ENCODE assay signal across 1 cellular context in genomic region chr1:179365342-179366092, GRCh38.
TF ChIP-seq lines count a peak whose summit lies in the region.

Gene AXDND1 (plus strand): TSS chr1:179365971. CDS start chr1:179366510, 539 bp downstream.

TF ChIP-seq in K562, 482 proteins besides CTCF, POLR2A, EP300 and RAD21 (continued from another document and continues in another):
- TF ChIP-seq, protein P1, sequence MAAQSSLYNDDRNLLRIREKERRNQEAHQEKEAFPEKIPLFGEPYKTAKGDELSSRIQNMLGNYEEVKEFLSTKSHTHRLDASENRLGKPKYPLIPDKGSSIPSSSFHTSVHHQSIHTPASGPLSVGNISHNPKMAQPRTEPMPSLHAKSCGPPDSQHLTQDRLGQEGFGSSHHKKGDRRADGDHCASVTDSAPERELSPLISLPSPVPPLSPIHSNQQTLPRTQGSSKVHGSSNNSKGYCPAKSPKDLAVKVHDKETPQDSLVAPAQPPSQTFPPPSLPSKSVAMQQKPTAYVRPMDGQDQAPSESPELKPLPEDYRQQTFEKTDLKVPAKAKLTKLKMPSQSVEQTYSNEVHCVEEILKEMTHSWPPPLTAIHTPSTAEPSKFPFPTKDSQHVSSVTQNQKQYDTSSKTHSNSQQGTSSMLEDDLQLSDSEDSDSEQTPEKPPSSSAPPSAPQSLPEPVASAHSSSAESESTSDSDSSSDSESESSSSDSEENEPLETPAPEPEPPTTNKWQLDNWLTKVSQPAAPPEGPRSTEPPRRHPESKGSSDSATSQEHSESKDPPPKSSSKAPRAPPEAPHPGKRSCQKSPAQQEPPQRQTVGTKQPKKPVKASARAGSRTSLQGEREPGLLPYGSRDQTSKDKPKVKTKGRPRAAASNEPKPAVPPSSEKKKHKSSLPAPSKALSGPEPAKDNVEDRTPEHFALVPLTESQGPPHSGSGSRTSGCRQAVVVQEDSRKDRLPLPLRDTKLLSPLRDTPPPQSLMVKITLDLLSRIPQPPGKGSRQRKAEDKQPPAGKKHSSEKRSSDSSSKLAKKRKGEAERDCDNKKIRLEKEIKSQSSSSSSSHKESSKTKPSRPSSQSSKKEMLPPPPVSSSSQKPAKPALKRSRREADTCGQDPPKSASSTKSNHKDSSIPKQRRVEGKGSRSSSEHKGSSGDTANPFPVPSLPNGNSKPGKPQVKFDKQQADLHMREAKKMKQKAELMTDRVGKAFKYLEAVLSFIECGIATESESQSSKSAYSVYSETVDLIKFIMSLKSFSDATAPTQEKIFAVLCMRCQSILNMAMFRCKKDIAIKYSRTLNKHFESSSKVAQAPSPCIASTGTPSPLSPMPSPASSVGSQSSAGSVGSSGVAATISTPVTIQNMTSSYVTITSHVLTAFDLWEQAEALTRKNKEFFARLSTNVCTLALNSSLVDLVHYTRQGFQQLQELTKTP (IDR thresholded peaks at IDR 0.05; ENCODE audit: low read depth in 1 of 2, partially characterized antibody in 2 of 2) = peak in 1 of 2 experiments; percentile 39
- TF ChIP-seq, protein P2, sequence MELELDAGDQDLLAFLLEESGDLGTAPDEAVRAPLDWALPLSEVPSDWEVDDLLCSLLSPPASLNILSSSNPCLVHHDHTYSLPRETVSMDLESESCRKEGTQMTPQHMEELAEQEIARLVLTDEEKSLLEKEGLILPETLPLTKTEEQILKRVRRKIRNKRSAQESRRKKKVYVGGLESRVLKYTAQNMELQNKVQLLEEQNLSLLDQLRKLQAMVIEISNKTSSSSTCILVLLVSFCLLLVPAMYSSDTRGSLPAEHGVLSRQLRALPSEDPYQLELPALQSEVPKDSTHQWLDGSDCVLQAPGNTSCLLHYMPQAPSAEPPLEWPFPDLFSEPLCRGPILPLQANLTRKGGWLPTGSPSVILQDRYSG (tag; conservative IDR thresholded peaks at IDR 0.05; ENCODE audit: low read depth) = no peak
- no peak for TF ChIP-seq ETV6 (IDR thresholded peaks at IDR 0.05; ENCODE audit: borderline replicate concordance in 1 of 2, low read depth in 2 of 2, low read length in 1 of 2)
- no peak for TF ChIP-seq ETV6 (CRISPR knock-in tag; IDR thresholded peaks at IDR 0.05; ENCODE audit: borderline replicate concordance)
- peak; percentile 67 for TF ChIP-seq POLR2B (IDR thresholded peaks at IDR 0.05; ENCODE audit: low read depth, partially characterized antibody)
- TF ChIP-seq KDM4B (IDR thresholded peaks at IDR 0.05; ENCODE audit: borderline replicate concordance in 2 of 2, low read depth in 1 of 2) = no peak
- TF ChIP-seq SRSF3 (IDR thresholded peaks at IDR 0.05; ENCODE audit: insufficient read depth, low read length) = no peak
- TF ChIP-seq PYGO2 (tag; IDR thresholded peaks at IDR 0.05) = no peak
- TF ChIP-seq ZNF175 (CRISPR knock-in tag; IDR thresholded peaks at IDR 0.05; ENCODE audit: low read depth) = 0 out of 2 replicates have a peak, but pooled peaks have one; percentile 53
- no peak for TF ChIP-seq FOS (IDR thresholded peaks at IDR 0.05; ENCODE audit: extremely low read depth, insufficient read length)
- no peak for TF ChIP-seq CBFA2T2 (conservative IDR thresholded peaks at IDR 0.05)
- TF ChIP-seq, protein P3, sequence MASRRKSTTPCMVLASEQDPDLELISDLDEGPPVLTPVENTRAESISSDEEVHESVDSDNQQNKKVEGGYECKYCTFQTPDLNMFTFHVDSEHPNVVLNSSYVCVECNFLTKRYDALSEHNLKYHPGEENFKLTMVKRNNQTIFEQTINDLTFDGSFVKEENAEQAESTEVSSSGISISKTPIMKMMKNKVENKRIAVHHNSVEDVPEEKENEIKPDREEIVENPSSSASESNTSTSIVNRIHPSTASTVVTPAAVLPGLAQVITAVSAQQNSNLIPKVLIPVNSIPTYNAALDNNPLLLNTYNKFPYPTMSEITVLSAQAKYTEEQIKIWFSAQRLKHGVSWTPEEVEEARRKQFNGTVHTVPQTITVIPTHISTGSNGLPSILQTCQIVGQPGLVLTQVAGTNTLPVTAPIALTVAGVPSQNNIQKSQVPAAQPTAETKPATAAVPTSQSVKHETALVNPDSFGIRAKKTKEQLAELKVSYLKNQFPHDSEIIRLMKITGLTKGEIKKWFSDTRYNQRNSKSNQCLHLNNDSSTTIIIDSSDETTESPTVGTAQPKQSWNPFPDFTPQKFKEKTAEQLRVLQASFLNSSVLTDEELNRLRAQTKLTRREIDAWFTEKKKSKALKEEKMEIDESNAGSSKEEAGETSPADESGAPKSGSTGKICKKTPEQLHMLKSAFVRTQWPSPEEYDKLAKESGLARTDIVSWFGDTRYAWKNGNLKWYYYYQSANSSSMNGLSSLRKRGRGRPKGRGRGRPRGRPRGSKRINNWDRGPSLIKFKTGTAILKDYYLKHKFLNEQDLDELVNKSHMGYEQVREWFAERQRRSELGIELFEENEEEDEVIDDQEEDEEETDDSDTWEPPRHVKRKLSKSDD (conservative IDR thresholded peaks at IDR 0.05; ENCODE audit: low read length) = peak; percentile 74; the same call in 1 of the 2 replicates
- peak; percentile 86 for TF ChIP-seq CREM (IDR thresholded peaks at IDR 0.05; ENCODE audit: low read depth)
- TF ChIP-seq DDX20 (tag; IDR thresholded peaks at IDR 0.05; ENCODE audit: low read depth) = no peak
- no peak for TF ChIP-seq CREB3L1 (IDR thresholded peaks at IDR 0.05; ENCODE audit: borderline replicate concordance, low read depth)
- no peak for TF ChIP-seq YBX1 (IDR thresholded peaks at IDR 0.05)
- TF ChIP-seq HCFC1 (IDR thresholded peaks at IDR 0.05; ENCODE audit: low read depth, low read length) = peak; percentile 76
- no peak for TF ChIP-seq COPS2 (conservative IDR thresholded peaks at IDR 0.05)
- peak; percentile 89 for TF ChIP-seq BMI1 (IDR thresholded peaks at IDR 0.05; ENCODE audit: low read length)
- TF ChIP-seq, protein P4, sequence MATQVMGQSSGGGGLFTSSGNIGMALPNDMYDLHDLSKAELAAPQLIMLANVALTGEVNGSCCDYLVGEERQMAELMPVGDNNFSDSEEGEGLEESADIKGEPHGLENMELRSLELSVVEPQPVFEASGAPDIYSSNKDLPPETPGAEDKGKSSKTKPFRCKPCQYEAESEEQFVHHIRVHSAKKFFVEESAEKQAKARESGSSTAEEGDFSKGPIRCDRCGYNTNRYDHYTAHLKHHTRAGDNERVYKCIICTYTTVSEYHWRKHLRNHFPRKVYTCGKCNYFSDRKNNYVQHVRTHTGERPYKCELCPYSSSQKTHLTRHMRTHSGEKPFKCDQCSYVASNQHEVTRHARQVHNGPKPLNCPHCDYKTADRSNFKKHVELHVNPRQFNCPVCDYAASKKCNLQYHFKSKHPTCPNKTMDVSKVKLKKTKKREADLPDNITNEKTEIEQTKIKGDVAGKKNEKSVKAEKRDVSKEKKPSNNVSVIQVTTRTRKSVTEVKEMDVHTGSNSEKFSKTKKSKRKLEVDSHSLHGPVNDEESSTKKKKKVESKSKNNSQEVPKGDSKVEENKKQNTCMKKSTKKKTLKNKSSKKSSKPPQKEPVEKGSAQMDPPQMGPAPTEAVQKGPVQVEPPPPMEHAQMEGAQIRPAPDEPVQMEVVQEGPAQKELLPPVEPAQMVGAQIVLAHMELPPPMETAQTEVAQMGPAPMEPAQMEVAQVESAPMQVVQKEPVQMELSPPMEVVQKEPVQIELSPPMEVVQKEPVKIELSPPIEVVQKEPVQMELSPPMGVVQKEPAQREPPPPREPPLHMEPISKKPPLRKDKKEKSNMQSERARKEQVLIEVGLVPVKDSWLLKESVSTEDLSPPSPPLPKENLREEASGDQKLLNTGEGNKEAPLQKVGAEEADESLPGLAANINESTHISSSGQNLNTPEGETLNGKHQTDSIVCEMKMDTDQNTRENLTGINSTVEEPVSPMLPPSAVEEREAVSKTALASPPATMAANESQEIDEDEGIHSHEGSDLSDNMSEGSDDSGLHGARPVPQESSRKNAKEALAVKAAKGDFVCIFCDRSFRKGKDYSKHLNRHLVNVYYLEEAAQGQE (CRISPR knock-in tag; IDR thresholded peaks at IDR 0.05; ENCODE audit: low read depth) = 0 out of 2 replicates have a peak, but pooled peaks have one; percentile 14
- peak; percentile 44; the same call in 1 of the 2 replicates for TF ChIP-seq MYC (IDR thresholded peaks at IDR 0.05; ENCODE audit: low read depth, low read length)
- TF ChIP-seq MYC (CRISPR knock-in tag; IDR thresholded peaks at IDR 0.05; ENCODE audit: borderline replicate concordance, low read depth) = no peak
- TF ChIP-seq KDM2B (CRISPR knock-in tag; IDR thresholded peaks at IDR 0.05) = no peak
- TF ChIP-seq POLR2AphosphoS2 (IDR thresholded peaks at IDR 0.05; ENCODE audit: low read length) = no peak
- peak; percentile 75; the same call in 1 of the 2 replicates for TF ChIP-seq KAT7 (CRISPR knock-in tag; IDR thresholded peaks at IDR 0.05; ENCODE audit: borderline replicate concordance)
- TF ChIP-seq SPI1 (IDR thresholded peaks at IDR 0.05; ENCODE audit: borderline replicate concordance, low read depth, low read length) = peak; percentile 99
- TF ChIP-seq NCOA6 (IDR thresholded peaks at IDR 0.05) = no peak
- no peak for TF ChIP-seq NONO (IDR thresholded peaks at IDR 0.05; ENCODE audit: low read depth in 2 of 2, low read length in 1 of 2)
- TF ChIP-seq GTF2F1 (IDR thresholded peaks at IDR 0.05; ENCODE audit: low read depth, low read length) = no peak
- TF ChIP-seq ZFP36 (IDR thresholded peaks at IDR 0.05; ENCODE audit: low read depth, low read length, partially characterized antibody) = peak; percentile 11
- TF ChIP-seq, protein P5, sequence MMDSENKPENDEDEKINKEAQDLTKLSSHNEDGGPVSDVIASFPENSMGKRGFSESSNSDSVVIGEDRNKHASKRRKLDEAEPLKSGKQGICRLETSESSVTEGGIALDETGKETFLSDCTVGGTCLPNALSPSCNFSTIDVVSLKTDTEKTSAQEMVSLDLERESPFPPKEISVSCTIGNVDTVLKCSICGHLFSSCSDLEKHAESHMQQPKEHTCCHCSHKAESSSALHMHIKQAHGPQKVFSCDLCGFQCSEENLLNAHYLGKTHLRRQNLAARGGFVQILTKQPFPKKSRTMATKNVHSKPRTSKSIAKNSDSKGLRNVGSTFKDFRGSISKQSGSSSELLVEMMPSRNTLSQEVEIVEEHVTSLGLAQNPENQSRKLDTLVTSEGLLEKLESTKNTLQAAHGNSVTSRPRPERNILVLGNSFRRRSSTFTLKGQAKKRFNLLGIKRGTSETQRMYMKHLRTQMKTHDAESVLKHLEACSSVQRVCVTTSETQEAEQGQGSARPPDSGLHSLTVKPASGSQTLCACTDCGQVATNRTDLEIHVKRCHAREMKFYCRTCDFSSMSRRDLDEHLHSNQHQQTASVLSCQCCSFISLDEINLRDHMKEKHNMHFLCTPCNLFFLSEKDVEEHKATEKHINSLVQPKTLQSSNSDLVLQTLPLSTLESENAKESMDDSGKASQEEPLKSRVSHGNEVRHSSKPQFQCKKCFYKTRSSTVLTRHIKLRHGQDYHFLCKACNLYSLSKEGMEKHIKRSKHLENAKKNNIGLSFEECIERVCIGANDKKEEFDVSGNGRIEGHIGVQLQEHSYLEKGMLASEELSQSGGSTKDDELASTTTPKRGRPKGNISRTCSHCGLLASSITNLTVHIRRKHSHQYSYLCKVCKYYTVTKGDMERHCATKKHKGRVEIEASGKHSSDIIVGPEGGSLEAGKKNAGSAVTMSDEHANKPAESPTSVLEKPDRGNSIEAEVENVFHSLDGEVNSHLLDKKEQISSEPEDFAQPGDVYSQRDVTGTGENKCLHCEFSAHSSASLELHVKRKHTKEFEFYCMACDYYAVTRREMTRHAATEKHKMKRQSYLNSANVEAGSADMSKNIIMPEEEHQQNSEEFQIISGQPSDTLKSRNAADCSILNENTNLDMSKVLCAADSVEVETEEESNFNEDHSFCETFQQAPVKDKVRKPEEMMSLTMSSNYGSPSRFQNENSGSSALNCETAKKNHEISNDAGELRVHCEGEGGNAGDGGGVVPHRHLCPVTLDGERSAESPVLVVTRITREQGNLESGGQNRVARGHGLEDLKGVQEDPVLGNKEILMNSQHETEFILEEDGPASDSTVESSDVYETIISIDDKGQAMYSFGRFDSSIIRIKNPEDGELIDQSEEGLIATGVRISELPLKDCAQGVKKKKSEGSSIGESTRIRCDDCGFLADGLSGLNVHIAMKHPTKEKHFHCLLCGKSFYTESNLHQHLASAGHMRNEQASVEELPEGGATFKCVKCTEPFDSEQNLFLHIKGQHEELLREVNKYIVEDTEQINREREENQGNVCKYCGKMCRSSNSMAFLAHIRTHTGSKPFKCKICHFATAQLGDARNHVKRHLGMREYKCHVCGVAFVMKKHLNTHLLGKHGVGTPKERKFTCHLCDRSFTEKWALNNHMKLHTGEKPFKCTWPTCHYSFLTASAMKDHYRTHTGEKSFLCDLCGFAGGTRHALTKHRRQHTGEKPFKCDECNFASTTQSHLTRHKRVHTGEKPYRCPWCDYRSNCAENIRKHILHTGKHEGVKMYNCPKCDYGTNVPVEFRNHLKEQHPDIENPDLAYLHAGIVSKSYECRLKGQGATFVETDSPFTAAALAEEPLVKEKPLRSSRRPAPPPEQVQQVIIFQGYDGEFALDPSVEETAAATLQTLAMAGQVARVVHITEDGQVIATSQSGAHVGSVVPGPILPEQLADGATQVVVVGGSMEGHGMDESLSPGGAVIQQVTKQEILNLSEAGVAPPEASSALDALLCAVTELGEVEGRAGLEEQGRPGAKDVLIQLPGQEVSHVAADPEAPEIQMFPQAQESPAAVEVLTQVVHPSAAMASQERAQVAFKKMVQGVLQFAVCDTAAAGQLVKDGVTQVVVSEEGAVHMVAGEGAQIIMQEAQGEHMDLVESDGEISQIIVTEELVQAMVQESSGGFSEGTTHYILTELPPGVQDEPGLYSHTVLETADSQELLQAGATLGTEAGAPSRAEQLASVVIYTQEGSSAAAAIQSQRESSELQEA (IDR thresholded peaks at IDR 0.05; ENCODE audit: low read depth) = no peak
- peak; percentile 28 for TF ChIP-seq SMAD1 (IDR thresholded peaks at IDR 0.05; ENCODE audit: low read depth, low read length, partially characterized antibody)
- TF ChIP-seq ZNF134 (CRISPR knock-in tag; conservative IDR thresholded peaks at IDR 0.05) = no peak
- no peak for TF ChIP-seq NCOA4 (IDR thresholded peaks at IDR 0.05; ENCODE audit: partially characterized antibody)
- no peak for TF ChIP-seq ADNP (tag; IDR thresholded peaks at IDR 0.05)
- TF ChIP-seq CHD4 (IDR thresholded peaks at IDR 0.05; ENCODE audit: insufficient read depth, insufficient replicate concordance, low read depth, low read length, poor library complexity, severe bottlenecking) = no peak
- no peak for TF ChIP-seq ZNF644 (tag; IDR thresholded peaks at IDR 0.05; ENCODE audit: low read depth)
- peak; percentile 52 for TF ChIP-seq KAT2B (IDR thresholded peaks at IDR 0.05; ENCODE audit: low read depth, low read length)
- no peak for TF ChIP-seq HDAC8 (tag; IDR thresholded peaks at IDR 0.05)
